Comparison of ENCODE assay signal across 11 cellular contexts in the genomic region with DNA sequence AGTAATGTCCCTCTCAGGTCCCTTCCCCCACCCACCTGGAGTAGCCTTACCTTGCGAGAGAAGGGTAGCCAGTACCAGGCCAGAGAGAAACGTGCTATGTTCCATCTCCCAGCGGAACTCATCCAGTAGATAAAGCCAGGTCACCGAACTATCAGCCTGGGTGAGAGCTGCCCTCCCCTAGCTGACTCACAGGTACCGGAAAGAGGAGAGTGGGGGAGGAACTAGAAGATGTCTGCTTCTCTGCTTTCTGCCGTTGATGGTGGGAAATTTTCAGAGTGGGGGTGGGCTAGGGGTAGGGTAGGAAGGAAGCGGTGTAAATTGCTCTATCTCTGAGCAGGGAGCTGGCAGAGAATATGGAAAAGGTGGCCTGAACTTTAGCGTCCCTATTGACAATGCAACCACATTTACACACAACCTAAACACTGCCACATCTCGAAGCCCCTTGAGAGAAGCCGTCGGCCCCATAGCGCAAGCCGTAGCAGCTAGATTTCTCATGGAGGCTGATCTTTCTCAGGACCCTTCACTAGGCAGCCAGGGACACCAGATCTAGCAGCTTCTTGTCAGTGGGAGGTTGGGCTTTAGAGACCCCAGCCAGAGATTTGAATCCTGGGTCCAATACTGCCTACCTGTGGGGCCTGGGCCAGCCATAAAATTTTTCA. TPM values are rescaled to one million over a fixed set of nuclear protein-coding genes. Genes with fewer than 3 reads are reported as not detected.
DNase-seq lines count a peak whose midpoint lies in the region; ATAC-seq and TF ChIP-seq lines count a peak whose summit lies in the region.
"Had no signal": no experiment of that assay in that cellular context is flagged by ENCODE, and none has a peak within 500 bp of the region (broad histone marks: within the 10 kb centered on the region; RNA-seq: fewer than 3 reads in every experiment).

A gene (minus strand): TSS at position 203 of the 659 bp plus-strand sequence. CDS start 98 bp downstream, at position 105.

- H3K27ac Mint-ChIP-seq in activated naive CD4-positive, alpha-beta T cell treated with anti-CD3 and anti-CD28 coated beads, Interleukin-2, amount 10 ng/mL, durations not matched to agents 7 days and 5 days: peak within 1 kb of the TSS; percentile 100

- H3K4me3 ChIP-seq in spleen (peak within 1 kb of the TSS; percentile 25 to 67 (median 38)), HAP-1 (no peak within 1 kb of the TSS)
- H3K4me3 ChIP-seq: prostate gland had no signal

- H3K36me3 Mint-ChIP-seq in activated naive CD4-positive, alpha-beta T cell treated with anti-CD3 and anti-CD28 coated beads, Interleukin-2, amount 10 ng/mL, durations not matched to agents 7 days and 5 days: peaks cover 69% of the 10 kb centered on the region

- ATAC-seq in activated CD4-positive, CD25-positive, alpha-beta regulatory T cell treated with anti-CD3 and anti-CD28 coated beads, Interleukin-2, amount 50 U/mL, for 24 hours: peak; percentile 66 to 69
- no peak for ATAC-seq in Right ventricle myocardium inferior
- ATAC-seq: Panc1 had no signal

- TF ChIP-seq CTCF in spleen (IDR thresholded peaks at IDR 0.05 in 8 of 11, conservative IDR thresholded peaks at IDR 0.05 in 3 of 11): no peak

- 70 to 79% (median 77%) methylated on average over 13 of the region's 13 CpGs for WGBS in spleen, 5 donors

- H3K4me1 Mint-ChIP-seq in activated naive CD4-positive, alpha-beta T cell treated with anti-CD3 and anti-CD28 coated beads, Interleukin-2, amount 10 ng/mL, durations not matched to agents 7 days and 5 days: peaks cover 71% of the 10 kb centered on the region

- H3K4me3 Mint-ChIP-seq in activated naive CD4-positive, alpha-beta T cell treated with anti-CD3 and anti-CD28 coated beads, Interleukin-2, amount 10 ng/mL, durations not matched to agents 7 days and 5 days: peak within 1 kb of the TSS; percentile 81

- CTCF ChIA-PET in activated naive CD4-positive, alpha-beta T cell treated with anti-CD3 and anti-CD28 coated beads, Interleukin-2, amount 10 ng/mL, durations not matched to agents 7 days and 5 days (lab: Charles Lee): interaction anchor here (0.8 to 8.2 kb wide), 10 partner anchors 10 to 144 kb away, joined by 3 to 76 read pairs (median 4); a partner anchor contains a TSS

- peaks cover 4% of the 10 kb centered on the region for H3K27me3 Mint-ChIP-seq in activated naive CD4-positive, alpha-beta T cell treated with anti-CD3 and anti-CD28 coated beads, Interleukin-2, amount 10 ng/mL, durations not matched to agents 7 days and 5 days

- no peaks in the 10 kb centered on the region for H3K9me3 Mint-ChIP-seq in activated naive CD4-positive, alpha-beta T cell treated with anti-CD3 and anti-CD28 coated beads, Interleukin-2, amount 10 ng/mL, durations not matched to agents 7 days and 5 days

- H3K4me1 ChIP-seq in spleen (peaks cover 0 to 36% (median 11%) of the 10 kb centered on the region in 6 donors), HAP-1 (no peaks in the 10 kb centered on the region)
- H3K4me1 ChIP-seq: prostate gland had no signal

- DNase-seq in CD1c-positive myeloid dendritic cell (ENCODE audit: extremely low spot score) (peak; percentile 19), spleen (no peak), NCI-H2196 (lab: John Stamatoyannopoulos, UW; ENCODE audit: unreplicated experiment) (no peak), putamen (ENCODE audit: low spot score) (no peak), HAP-1 (ENCODE audit: low spot score in 2 of 2) (no peak), Right ventricle myocardium inferior (ENCODE audit: missing footprints) (no peak)
- DNase-seq in activated naive CD4-positive, alpha-beta T cell treated with anti-CD3 and anti-CD28 coated beads, Interleukin-2, amount 10 ng/mL, durations not matched to agents 7 days and 5 days: peak; percentile 77
- DNase-seq: 8988T had no signal

- H3K27me3 ChIP-seq in spleen (replicated peaks in 1 of 7) (peaks cover 0 to 14% (median 0%) of the 10 kb centered on the region in 7 donors), HAP-1 (ENCODE audit: low read depth) (0 out of 2 replicates have a peak, but pooled peaks cover 6% of the 10 kb centered on the region)

- H3K27ac ChIP-seq in spleen: peak within 1 kb of the TSS; percentile 43 to 89 (median 70)
- H3K27ac ChIP-seq: prostate gland had no signal

- H3K9me3 ChIP-seq in spleen: no peaks in the 10 kb centered on the region
- no peaks in the 10 kb centered on the region for H3K9me3 ChIP-seq in HAP-1
- H3K9me3 ChIP-seq: prostate gland had no signal

- intact Hi-C loops in spleen (cut with DNase I; ENCODE audit: low total_unique reads): no loop called here
- intact Hi-C loops in Right ventricle myocardium inferior (cut with DNase I): no loop called here

- H3K36me3 ChIP-seq in spleen (no peaks in the 10 kb centered on the region), HAP-1 (replicated peaks) (no peaks in the 10 kb centered on the region)
- H3K36me3 ChIP-seq: prostate gland had no signal

- no peak for TF ChIP-seq POLR2A in spleen (IDR thresholded peaks at IDR 0.05)

- in situ Hi-C loops in HAP-1 (cut with MboI; ENCODE audit: low sequenced_read_pairs): no loop called here

RNA-seq across cellular contexts. Expression of the gene that starts here (rescaled TPM):
- total RNA-seq in spleen (10 to 100 TPM; 27.3 to 70.0 (median 43.0) TPM), Right ventricle myocardium inferior (not detected)
- 10 to 100 TPM; 28.6 to 70.7 (median 31.7) TPM for polyA plus RNA-seq in spleen

Comparison
In these comparisons a context has a peak if more than half of its experiments do, and no peak if none do; other contexts are left out.
1. RNA of the gene that starts here (total RNA-seq): 27.3 to 70.0 TPM in spleen; not detected in Right ventricle myocardium inferior (single experiment); every median in the first group is over 10 times any median in the second.
2. DNase-seq: peak in CD1c-positive myeloid dendritic cell (single experiment) and activated naive CD4-positive, alpha-beta T cell treated with anti-CD3 and anti-CD28 coated beads, Interleukin-2, amount 10 ng/mL, durations not matched to agents 7 days and 5 days (single experiment); none in spleen (single experiment), NCI-H2196 (single experiment), putamen (single experiment), HAP-1 (0 of 2) and Right ventricle myocardium inferior (single experiment).